ENCODE assay signal across 11 cellular contexts in genomic region chr5:17185776-17186175, GRCh38. TPM values are rescaled to one million over a fixed set of nuclear protein-coding genes. Genes with fewer than 3 reads are reported as not detected.
A peak's percentile ranks its signal among the peaks of the same experiment; 100 is the strongest.
DNase-seq lines count a peak whose midpoint lies in the region; ATAC-seq, FAIRE-seq and TF ChIP-seq lines count a peak whose summit lies in the region.
"Had no signal": no experiment of that assay in that cellular context is flagged by ENCODE, and none has a peak within 500 bp of the region (broad histone marks: within the 10 kb centered on the region; RNA-seq: fewer than 3 reads in every experiment).

No MANE protein-coding gene starts in this region.

- peaks cover 0 to 4% of the 10 kb centered on the region in 2 donors for H3K27me3 Mint-ChIP-seq in natural killer cell (ENCODE audit: low read depth in 2 of 2)

- no peaks in the 10 kb centered on the region for H3K4me1 Mint-ChIP-seq in natural killer cell

- H3K79me2 ChIP-seq in ACC112 (ENCODE audit: control insufficient read depth, insufficient read depth, low read length, unreplicated experiment) (no peaks in the 10 kb centered on the region), mesendoderm (ENCODE audit: control insufficient read depth, insufficient read depth, low read length) (no peaks in the 10 kb centered on the region)

- in situ Hi-C loops in HAP-1 (cut with MboI; ENCODE audit: low sequenced_read_pairs) = loop anchor here (5.0 to 25.0 kb wide), 3 partner anchors 253 to 498 kb away; no protein-coding TSS in a partner anchor

- no peak for FAIRE-seq in bronchial epithelial cell (lab: Jason Lieb, UNC)
- FAIRE-seq: A204.1 had no signal

- no peak for TF ChIP-seq CTCF in bronchial epithelial cell (IDR thresholded peaks at IDR 0.05; ENCODE audit: insufficient read depth, low read length, severe bottlenecking)
- TF ChIP-seq CTCF in natural killer cell (IDR thresholded peaks at IDR 0.05) = no peak

- no peak overlapping the region for H2BK120ac ChIP-seq in mesendoderm (ENCODE audit: low read depth, low read length)

- intact Hi-C loops in natural killer cell (cut with micrococcal nuclease) = no loop called here

- H3K9ac ChIP-seq in mesendoderm (ENCODE audit: low read length) = no peak overlapping the region

- no peak overlapping the region for H2AK5ac ChIP-seq in mesendoderm (ENCODE audit: low read length)

- H3K9me3 ChIP-seq in MG63 (no peaks in the 10 kb centered on the region), HAP-1 (no peaks in the 10 kb centered on the region)

- H3K36me3 Mint-ChIP-seq in natural killer cell = no peaks in the 10 kb centered on the region
- H3K36me3 Mint-ChIP-seq: activated naive CD4-positive, alpha-beta T cell treated with anti-CD3 and anti-CD28 coated beads, Interleukin-2, amount 50 U/mL, for 72 hours had no signal

- WGBS in mesendoderm (ENCODE audit: extremely low coverage, insufficient coverage, low lambda C conversion rate) = no CpG with 5 or more reads among the region's 3 CpGs

- H3K4ac ChIP-seq in mesendoderm (ENCODE audit: low read depth, low read length) = peak overlapping the region; percentile 78

- no peak overlapping the region for H3K23ac ChIP-seq in mesendoderm (ENCODE audit: low read length)

- H2BK5ac ChIP-seq in mesendoderm (ENCODE audit: low read length) = no peak overlapping the region

- H3K56ac ChIP-seq in mesendoderm (ENCODE audit: low read length) = no peak overlapping the region

- no peaks in the 10 kb centered on the region for H3K36me3 ChIP-seq in ACC112 (ENCODE audit: insufficient read depth, low read length)
- H3K36me3 ChIP-seq in MG63 = no peaks in the 10 kb centered on the region
- no peaks in the 10 kb centered on the region for H3K36me3 ChIP-seq in bronchial epithelial cell (ENCODE audit: control insufficient read depth, insufficient read depth, low read length)
- H3K36me3 ChIP-seq in mesendoderm (ENCODE audit: control insufficient read depth, insufficient read depth, low read length) = no peaks in the 10 kb centered on the region
- H3K36me3 ChIP-seq in HAP-1 (replicated peaks) = no peaks in the 10 kb centered on the region

- H2AFZ ChIP-seq in ACC112 (ENCODE audit: low read length, unreplicated experiment) = no peak overlapping the region

- H4K5ac ChIP-seq in mesendoderm (ENCODE audit: low read length) = no peak overlapping the region

- H3K27ac Mint-ChIP-seq in natural killer cell = no peak overlapping the region

- no peak overlapping the region for H3K4me3 Mint-ChIP-seq in natural killer cell

- H3K27ac ChIP-seq in ACC112 (ENCODE audit: low read depth, low read length) (peak overlapping the region; percentile 77), mesendoderm (ENCODE audit: low read depth, low read length) (no peak overlapping the region)

- H4K8ac ChIP-seq in mesendoderm (ENCODE audit: low read depth, low read length) = no peak overlapping the region

- no peaks in the 10 kb centered on the region for H3K79me1 ChIP-seq in mesendoderm (ENCODE audit: low read length)

- peaks cover 59% of the 10 kb centered on the region for H3K4me1 ChIP-seq in ACC112 (ENCODE audit: control insufficient read depth, insufficient read depth, low read length, unreplicated experiment)
- H3K4me1 ChIP-seq in mesendoderm (ENCODE audit: control insufficient read depth, low read depth, low read length) = peaks cover 12% of the 10 kb centered on the region
- H3K4me1 ChIP-seq in HAP-1 = peaks cover 21% of the 10 kb centered on the region

- no peak overlapping the region for H3K4me3 ChIP-seq in ACC112 (ENCODE audit: low read depth, low read length)
- no peak overlapping the region for H3K4me3 ChIP-seq in MG63
- no peak overlapping the region for H3K4me3 ChIP-seq in bronchial epithelial cell (ENCODE audit: low read depth, low read length)
- no peak overlapping the region for H3K4me3 ChIP-seq in mesendoderm (ENCODE audit: low read length)
- H3K4me3 ChIP-seq in HAP-1 = no peak overlapping the region

- no peak overlapping the region for H3K18ac ChIP-seq in mesendoderm (ENCODE audit: low read length)

- DNase-seq in MG63 (peak; percentile 94), bronchial epithelial cell (ENCODE audit: low read depth) (peak; percentile 74), mesendoderm (no peak), natural killer cell (no peak), HAP-1 (ENCODE audit: low spot score in 2 of 2) (no peak), SW 1271 (lab: John Stamatoyannopoulos, UW) (no peak)
- DNase-seq: stimulated activated CD4-positive, alpha-beta T cell treated with anti-CD3 and anti-CD28 coated beads, Interleukin-2, amount 100 ng/mL, for 48 hours had no signal

- H3K4me2 ChIP-seq in mesendoderm (ENCODE audit: low read length) = no peak overlapping the region

- H3K27me3 ChIP-seq in ACC112 (ENCODE audit: insufficient read depth, low read length) = no peaks in the 10 kb centered on the region
- no peaks in the 10 kb centered on the region for H3K27me3 ChIP-seq in MG63
- H3K27me3 ChIP-seq in bronchial epithelial cell (ENCODE audit: control insufficient read depth, insufficient read depth, low read length) = no peaks in the 10 kb centered on the region
- no peaks in the 10 kb centered on the region for H3K27me3 ChIP-seq in mesendoderm (ENCODE audit: insufficient read depth, low read length, poor library complexity)
- no peaks in the 10 kb centered on the region for H3K27me3 ChIP-seq in HAP-1 (ENCODE audit: low read depth)

- H2BK15ac ChIP-seq in mesendoderm (replicated peaks; ENCODE audit: low read depth) = no peak overlapping the region

- peaks cover 0 to 3% of the 10 kb centered on the region in 2 donors for H3K9me3 Mint-ChIP-seq in natural killer cell
- H3K9me3 Mint-ChIP-seq: activated naive CD4-positive, alpha-beta T cell treated with anti-CD3 and anti-CD28 coated beads, Interleukin-2, amount 50 U/mL, for 72 hours had no signal

- ATAC-seq in HG03354 (IDR thresholded peaks at IDR 0.05; ENCODE audit: poor library complexity, severe bottlenecking, unreplicated experiment) (no peak), natural killer cell (no peak)
- ATAC-seq: activated naive CD4-positive, alpha-beta T cell treated with anti-CD3 and anti-CD28 coated beads, Interleukin-2, amount 50 U/mL, for 72 hours had no signal

RNA-seq across cellular contexts. Expression of gene BASP1, which starts 31.7 kb away (rescaled TPM):
- total RNA-seq in MG63 (2014; rRNA removed; shearing (Covaris generic); ENCODE audit: low replicate concordance) = 543 and 644 TPM in 2 replicates
- total RNA-seq in bronchial epithelial cell (78.7 and 80.4 TPM in 2 replicates), natural killer cell (10 to 100 TPM in 1 of 3 donors, 1 to 10 TPM in 2; 1.3 to 10.7 (median 2.5) TPM)
- 176 TPM for polyA plus RNA-seq in mesendoderm (2013, experiment 1 of 2)
- 185 TPM for polyA plus RNA-seq in mesendoderm (2013, experiment 2 of 2)

Comparison
In these comparisons a context has a peak if more than half of its experiments do, and no peak if none do; other contexts are left out.
1. DNase-seq: peak in MG63 (single experiment) and bronchial epithelial cell (single experiment); none in mesendoderm (single experiment), natural killer cell (single experiment), HAP-1 (0 of 2) and SW 1271 (0 of 2).